Comparison of ENCODE assay signal across 18 cellular contexts in the genomic region with DNA sequence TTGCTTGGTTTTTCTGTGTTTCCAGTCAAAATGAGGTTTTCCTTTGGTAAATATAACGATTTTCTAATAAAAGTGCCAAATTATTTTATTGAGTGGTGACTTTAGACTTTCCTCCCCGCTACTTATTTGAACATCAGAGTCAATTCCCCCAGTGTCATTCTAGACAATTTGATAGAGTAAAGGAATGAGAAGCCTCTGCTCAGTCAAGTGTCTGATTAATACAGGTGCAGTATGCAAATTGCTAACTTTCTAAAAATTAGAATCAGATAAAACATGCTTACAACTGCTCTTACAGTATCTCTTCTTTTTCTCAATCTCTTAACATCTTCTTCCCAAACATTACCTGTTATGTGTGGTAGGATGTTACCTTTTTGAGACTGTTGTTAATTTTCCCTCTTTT.
"Had no signal": no experiment of that assay in that cellular context is flagged by ENCODE, and none has a peak within 500 bp of the region (broad histone marks: within the 10 kb centered on the region; RNA-seq: fewer than 3 reads in every experiment).

No MANE protein-coding gene starts in this region.

- H3K36me3 ChIP-seq: MG63 had no signal

- H3K4me3 ChIP-seq: MG63 had no signal

- H3K9me3 ChIP-seq: SK-N-SH had no signal

- H3K27me3 ChIP-seq: MG63 had no signal

- H3K27ac ChIP-seq: RWPE1 had no signal

- DNase-seq: Karpas-422, KBM-7, MG63, NCI-H1092, NCI-H1105 treated with DMSO at 0.1 percent for 48 hours, NCI-H1436, NCI-H187 treated with DMSO at 0.1 percent for 48 hours, NCI-H2029 treated with DMSO at 0.1 percent for 48 hours, NCI-H2227 treated with DMSO at 0.1 percent for 48 hours, NCI-H524, NCI-H526 treated with DMSO at 0.1 percent for 48 hours, NCI-H748 treated with DMSO at 0.1 percent for 48 hours, PC-3, SHP77, SK-N-SH, T-helper 1 cell had no signal

- ATAC-seq: Panc1, PC-3 had no signal
